ENCODE assay signal across 1 cellular context in the genomic region with DNA sequence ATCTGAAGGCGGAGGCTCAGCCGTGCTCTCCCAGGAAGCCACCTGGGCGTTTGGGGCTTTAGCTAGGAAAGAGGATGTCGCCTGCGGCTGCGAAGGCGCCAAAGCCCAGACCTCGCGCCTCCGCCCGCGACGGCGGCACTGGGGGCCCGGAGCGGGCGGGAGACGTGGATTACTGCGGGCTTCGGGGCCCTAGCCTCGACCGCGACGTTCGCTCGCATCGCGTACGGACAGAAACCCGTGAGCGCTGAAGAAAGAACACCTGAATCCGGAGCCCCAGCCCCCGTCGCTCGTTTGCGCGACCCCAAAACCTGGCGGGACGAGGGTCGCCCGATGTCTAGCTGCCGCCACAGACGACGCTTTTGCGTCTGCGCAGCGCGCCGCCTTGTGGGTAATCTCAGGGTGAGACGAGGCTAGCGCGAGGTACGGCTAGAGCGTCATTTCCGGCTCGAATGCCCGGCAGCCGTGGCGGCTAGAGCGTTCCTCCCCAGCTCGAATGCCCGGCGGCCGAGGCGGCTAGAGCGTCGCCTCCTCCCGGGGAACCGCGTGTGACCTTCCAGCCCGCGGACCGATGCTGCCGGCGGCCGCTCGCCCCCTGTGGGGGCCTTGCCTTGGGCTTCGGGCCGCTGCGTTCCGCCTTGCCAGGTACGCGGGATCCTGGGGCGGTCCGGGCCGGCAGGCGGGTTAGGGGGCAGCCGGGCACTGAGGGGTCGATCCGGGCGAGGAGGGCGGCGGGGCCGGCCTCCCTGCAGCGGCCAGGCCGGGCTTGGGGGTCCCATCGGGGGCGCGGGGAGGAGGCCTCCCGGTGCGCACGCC.
TF ChIP-seq lines count a peak whose summit lies in the region.

A gene (plus strand): TSS at position 434 of the 813 bp plus-strand sequence. CDS start 135 bp downstream, at position 569.

TF ChIP-seq in K562, 482 proteins besides CTCF, POLR2A, EP300 and RAD21 (continued from another document and continues in another):
- TF ChIP-seq ZNF184 (CRISPR knock-in tag; IDR thresholded peaks at IDR 0.05) (no peak), GATAD2B (IDR thresholded peaks at IDR 0.05; ENCODE audit: borderline replicate concordance) (peak; percentile 74; the same call in 1 of the 2 replicates), HDAC1 (IDR thresholded peaks at IDR 0.05) (peak in 1 of 2 experiments; percentile 94; a peak in 2 of 4 replicates), MCM7 (IDR thresholded peaks at IDR 0.05) (no peak), CHCHD3 (CRISPR knock-in tag; IDR thresholded peaks at IDR 0.05) (no peak), TBP (optimal IDR thresholded peaks at IDR 0.05; ENCODE audit: low read depth, low read length) (peak; percentile 88), JUN (IDR thresholded peaks at IDR 0.05; ENCODE audit: borderline replicate concordance, low read depth, low read length) (0 out of 2 replicates have a peak, but pooled peaks have one; percentile 8), JUN (CRISPR knock-in tag; IDR thresholded peaks at IDR 0.05; ENCODE audit: borderline replicate concordance) (no peak), FOXM1 (IDR thresholded peaks at IDR 0.05; ENCODE audit: low read depth) (no peak), FOXM1 (CRISPR knock-in tag; IDR thresholded peaks at IDR 0.05; ENCODE audit: low read depth) (no peak; the same call in 1 of the 2 replicates), NONO (IDR thresholded peaks at IDR 0.05; ENCODE audit: low read depth in 2 of 2, low read length in 1 of 2) (peak; percentile 74 to 87; a peak in 3 of 4 replicates), KDM4B (IDR thresholded peaks at IDR 0.05; ENCODE audit: borderline replicate concordance in 2 of 2, low read depth in 1 of 2) (peak in 1 of 2 experiments; percentile 82; a peak in 1 of 4 replicates), CCNT2 (IDR thresholded peaks at IDR 0.05; ENCODE audit: borderline replicate concordance, extremely low read depth, insufficient read length, low read depth, low read length) (peak; percentile 84), NR2C2 (CRISPR knock-in tag; IDR thresholded peaks at IDR 0.05) (peak; percentile 86), NR2C2 (tag; IDR thresholded peaks at IDR 0.05) (peak; percentile 90), BRD4 (IDR thresholded peaks at IDR 0.05) (no peak), RCOR1 (IDR thresholded peaks at IDR 0.05; ENCODE audit: borderline replicate concordance in 1 of 2, low read depth in 2 of 2, low read length in 2 of 2) (no peak), SP1 (CRISPR knock-in tag; IDR thresholded peaks at IDR 0.05) (peak; percentile 72; the same call in 1 of the 2 replicates), CBX1 (IDR thresholded peaks at IDR 0.05; ENCODE audit: low read depth) (no peak), ZBED1 (IDR thresholded peaks at IDR 0.05) (peak; percentile 65; the same call in 1 of the 2 replicates), ATF1 (CRISPR knock-in tag; IDR thresholded peaks at IDR 0.05) (peak; percentile 43; the same call in 1 of the 2 replicates), ATF1 (tag; IDR thresholded peaks at IDR 0.05) (peak; percentile 95), NRF1 (conservative IDR thresholded peaks at IDR 0.05 in 1 of 2, IDR thresholded peaks at IDR 0.05 in 1 of 2) (peak; percentile 95 to 96), TAF7 (tag; IDR thresholded peaks at IDR 0.05) (peak; percentile 54), SP2 (IDR thresholded peaks at IDR 0.05; ENCODE audit: extremely low read depth, low read depth, low read length, poor library complexity, severe bottlenecking) (peak; percentile 98), ZNF232 (CRISPR knock-in tag; IDR thresholded peaks at IDR 0.05) (0 out of 2 replicates have a peak, but pooled peaks have one; percentile 55), ZFX (CRISPR knock-in tag; IDR thresholded peaks at IDR 0.05) (peak; percentile 89), ZNF140 (CRISPR knock-in tag; IDR thresholded peaks at IDR 0.05) (no peak), KDM5B (IDR thresholded peaks at IDR 0.05; ENCODE audit: insufficient replicate concordance, low read depth, low read length) (peak; percentile 66), SUPT5H (IDR thresholded peaks at IDR 0.05) (peak; percentile 87), POU5F1 (IDR thresholded peaks at IDR 0.05; ENCODE audit: borderline replicate concordance, low read depth, low read length, partially characterized antibody) (no peak), ARID2 (IDR thresholded peaks at IDR 0.05) (no peak), ETV5 (CRISPR knock-in tag; IDR thresholded peaks at IDR 0.05; ENCODE audit: low read depth) (peak; percentile 91), SRF (CRISPR knock-in tag; IDR thresholded peaks at IDR 0.05) (0 out of 4 replicates have a peak, but pooled peaks of 1 of the 2 experiments have one; percentile 53), FOXJ3 (CRISPR knock-in tag; IDR thresholded peaks at IDR 0.05) (no peak), TCF3 (CRISPR knock-in tag; IDR thresholded peaks at IDR 0.05) (peak; percentile 12; the same call in 1 of the 2 replicates), SRSF7 (optimal IDR thresholded peaks at IDR 0.05; ENCODE audit: low read depth, low read length) (no peak), TAF1 (IDR thresholded peaks at IDR 0.05; ENCODE audit: control insufficient read depth, extremely low read depth, insufficient read depth, low read length, severe bottlenecking) (peak; percentile 92)
- TF ChIP-seq, protein P1, sequence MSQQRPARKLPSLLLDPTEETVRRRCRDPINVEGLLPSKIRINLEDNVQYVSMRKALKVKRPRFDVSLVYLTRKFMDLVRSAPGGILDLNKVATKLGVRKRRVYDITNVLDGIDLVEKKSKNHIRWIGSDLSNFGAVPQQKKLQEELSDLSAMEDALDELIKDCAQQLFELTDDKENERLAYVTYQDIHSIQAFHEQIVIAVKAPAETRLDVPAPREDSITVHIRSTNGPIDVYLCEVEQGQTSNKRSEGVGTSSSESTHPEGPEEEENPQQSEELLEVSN (IDR thresholded peaks at IDR 0.05; ENCODE audit: borderline replicate concordance in 1 of 2, extremely low read depth in 1 of 2, insufficient read depth in 1 of 2, insufficient read length in 1 of 2, low read depth in 1 of 2, low read length in 1 of 2, poor library complexity in 1 of 2, severe bottlenecking in 1 of 2), result peak; percentile 69 to 95
- TF ChIP-seq, protein P2, sequence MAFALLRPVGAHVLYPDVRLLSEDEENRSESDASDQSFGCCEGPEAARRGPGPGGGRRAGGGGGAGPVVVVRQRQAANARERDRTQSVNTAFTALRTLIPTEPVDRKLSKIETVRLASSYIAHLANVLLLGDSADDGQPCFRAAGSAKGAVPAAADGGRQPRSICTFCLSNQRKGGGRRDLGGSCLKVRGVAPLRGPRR (CRISPR knock-in tag; IDR thresholded peaks at IDR 0.05), result no peak
- TF ChIP-seq, protein P3, sequence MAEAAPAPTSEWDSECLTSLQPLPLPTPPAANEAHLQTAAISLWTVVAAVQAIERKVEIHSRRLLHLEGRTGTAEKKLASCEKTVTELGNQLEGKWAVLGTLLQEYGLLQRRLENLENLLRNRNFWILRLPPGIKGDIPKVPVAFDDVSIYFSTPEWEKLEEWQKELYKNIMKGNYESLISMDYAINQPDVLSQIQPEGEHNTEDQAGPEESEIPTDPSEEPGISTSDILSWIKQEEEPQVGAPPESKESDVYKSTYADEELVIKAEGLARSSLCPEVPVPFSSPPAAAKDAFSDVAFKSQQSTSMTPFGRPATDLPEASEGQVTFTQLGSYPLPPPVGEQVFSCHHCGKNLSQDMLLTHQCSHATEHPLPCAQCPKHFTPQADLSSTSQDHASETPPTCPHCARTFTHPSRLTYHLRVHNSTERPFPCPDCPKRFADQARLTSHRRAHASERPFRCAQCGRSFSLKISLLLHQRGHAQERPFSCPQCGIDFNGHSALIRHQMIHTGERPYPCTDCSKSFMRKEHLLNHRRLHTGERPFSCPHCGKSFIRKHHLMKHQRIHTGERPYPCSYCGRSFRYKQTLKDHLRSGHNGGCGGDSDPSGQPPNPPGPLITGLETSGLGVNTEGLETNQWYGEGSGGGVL (CRISPR knock-in tag; IDR thresholded peaks at IDR 0.05), result no peak
- TF ChIP-seq, protein P4, sequence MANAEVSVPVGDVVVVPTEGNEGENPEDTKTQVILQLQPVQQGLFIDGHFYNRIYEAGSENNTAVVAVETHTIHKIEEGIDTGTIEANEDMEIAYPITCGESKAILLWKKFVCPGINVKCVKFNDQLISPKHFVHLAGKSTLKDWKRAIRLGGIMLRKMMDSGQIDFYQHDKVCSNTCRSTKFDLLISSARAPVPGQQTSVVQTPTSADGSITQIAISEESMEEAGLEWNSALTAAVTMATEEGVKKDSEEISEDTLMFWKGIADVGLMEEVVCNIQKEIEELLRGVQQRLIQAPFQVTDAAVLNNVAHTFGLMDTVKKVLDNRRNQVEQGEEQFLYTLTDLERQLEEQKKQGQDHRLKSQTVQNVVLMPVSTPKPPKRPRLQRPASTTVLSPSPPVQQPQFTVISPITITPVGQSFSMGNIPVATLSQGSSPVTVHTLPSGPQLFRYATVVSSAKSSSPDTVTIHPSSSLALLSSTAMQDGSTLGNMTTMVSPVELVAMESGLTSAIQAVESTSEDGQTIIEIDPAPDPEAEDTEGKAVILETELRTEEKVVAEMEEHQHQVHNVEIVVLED (CRISPR knock-in tag; IDR thresholded peaks at IDR 0.05), result peak; percentile 77
- TF ChIP-seq, protein P5, sequence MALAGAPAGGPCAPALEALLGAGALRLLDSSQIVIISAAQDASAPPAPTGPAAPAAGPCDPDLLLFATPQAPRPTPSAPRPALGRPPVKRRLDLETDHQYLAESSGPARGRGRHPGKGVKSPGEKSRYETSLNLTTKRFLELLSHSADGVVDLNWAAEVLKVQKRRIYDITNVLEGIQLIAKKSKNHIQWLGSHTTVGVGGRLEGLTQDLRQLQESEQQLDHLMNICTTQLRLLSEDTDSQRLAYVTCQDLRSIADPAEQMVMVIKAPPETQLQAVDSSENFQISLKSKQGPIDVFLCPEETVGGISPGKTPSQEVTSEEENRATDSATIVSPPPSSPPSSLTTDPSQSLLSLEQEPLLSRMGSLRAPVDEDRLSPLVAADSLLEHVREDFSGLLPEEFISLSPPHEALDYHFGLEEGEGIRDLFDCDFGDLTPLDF (CRISPR knock-in tag; IDR thresholded peaks at IDR 0.05), result peak; percentile 33; the same call in 1 of the 2 replicates
- TF ChIP-seq, protein P6, sequence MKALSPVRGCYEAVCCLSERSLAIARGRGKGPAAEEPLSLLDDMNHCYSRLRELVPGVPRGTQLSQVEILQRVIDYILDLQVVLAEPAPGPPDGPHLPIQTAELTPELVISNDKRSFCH (CRISPR knock-in tag; IDR thresholded peaks at IDR 0.05), result no peak
- TF ChIP-seq, protein P6 (tag; IDR thresholded peaks at IDR 0.05), result peak; percentile 76; the same call in 1 of the 2 replicates
- TF ChIP-seq, protein P7, sequence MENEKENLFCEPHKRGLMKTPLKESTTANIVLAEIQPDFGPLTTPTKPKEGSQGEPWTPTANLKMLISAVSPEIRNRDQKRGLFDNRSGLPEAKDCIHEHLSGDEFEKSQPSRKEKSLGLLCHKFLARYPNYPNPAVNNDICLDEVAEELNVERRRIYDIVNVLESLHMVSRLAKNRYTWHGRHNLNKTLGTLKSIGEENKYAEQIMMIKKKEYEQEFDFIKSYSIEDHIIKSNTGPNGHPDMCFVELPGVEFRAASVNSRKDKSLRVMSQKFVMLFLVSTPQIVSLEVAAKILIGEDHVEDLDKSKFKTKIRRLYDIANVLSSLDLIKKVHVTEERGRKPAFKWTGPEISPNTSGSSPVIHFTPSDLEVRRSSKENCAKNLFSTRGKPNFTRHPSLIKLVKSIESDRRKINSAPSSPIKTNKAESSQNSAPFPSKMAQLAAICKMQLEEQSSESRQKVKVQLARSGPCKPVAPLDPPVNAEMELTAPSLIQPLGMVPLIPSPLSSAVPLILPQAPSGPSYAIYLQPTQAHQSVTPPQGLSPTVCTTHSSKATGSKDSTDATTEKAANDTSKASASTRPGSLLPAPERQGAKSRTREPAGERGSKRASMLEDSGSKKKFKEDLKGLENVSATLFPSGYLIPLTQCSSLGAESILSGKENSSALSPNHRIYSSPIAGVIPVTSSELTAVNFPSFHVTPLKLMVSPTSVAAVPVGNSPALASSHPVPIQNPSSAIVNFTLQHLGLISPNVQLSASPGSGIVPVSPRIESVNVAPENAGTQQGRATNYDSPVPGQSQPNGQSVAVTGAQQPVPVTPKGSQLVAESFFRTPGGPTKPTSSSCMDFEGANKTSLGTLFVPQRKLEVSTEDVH (IDR thresholded peaks at IDR 0.05; ENCODE audit: low read depth, partially characterized antibody), result peak; percentile 58
- TF ChIP-seq, protein P8, sequence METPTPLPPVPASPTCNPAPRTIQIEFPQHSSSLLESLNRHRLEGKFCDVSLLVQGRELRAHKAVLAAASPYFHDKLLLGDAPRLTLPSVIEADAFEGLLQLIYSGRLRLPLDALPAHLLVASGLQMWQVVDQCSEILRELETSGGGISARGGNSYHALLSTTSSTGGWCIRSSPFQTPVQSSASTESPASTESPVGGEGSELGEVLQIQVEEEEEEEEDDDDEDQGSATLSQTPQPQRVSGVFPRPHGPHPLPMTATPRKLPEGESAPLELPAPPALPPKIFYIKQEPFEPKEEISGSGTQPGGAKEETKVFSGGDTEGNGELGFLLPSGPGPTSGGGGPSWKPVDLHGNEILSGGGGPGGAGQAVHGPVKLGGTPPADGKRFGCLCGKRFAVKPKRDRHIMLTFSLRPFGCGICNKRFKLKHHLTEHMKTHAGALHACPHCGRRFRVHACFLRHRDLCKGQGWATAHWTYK (CRISPR knock-in tag; IDR thresholded peaks at IDR 0.05), result peak; percentile 73; the same call in 1 of the 2 replicates
